ENCODE assay signal across 17 cellular contexts in the genomic region with DNA sequence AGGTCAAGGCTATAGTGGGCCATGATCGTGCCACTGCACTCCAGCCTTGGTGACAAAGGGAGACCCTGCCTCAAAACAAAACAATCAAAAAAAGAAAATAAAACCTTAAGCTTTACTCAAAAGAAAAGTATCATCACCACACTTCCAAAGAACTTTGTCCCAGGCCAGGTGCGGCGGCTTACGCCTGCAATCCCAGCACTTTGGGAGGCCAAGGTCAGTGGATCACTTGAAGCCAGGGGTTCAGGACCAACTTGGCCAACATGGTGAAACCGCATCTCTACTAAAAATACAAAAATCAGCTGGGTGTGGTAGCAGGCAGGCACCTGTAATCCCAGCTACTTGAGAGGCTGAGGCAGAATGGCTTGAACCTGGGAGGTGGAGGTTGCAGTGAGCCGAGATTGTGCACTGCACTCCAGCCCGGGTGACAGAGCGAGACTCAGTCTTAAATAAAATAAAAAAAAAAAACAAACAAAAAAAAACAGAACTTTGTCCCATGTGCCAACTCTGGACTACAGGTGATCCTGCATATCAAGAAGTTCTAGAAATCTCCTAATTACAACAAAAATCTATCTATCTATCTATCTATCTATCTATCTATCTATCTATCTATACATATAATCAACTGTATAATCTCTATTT.
"Had no signal": no experiment of that assay in that cellular context is flagged by ENCODE, and none has a peak within 500 bp of the region (broad histone marks: within the 10 kb centered on the region; RNA-seq: fewer than 3 reads in every experiment).

No MANE protein-coding gene starts in this region.

- H3K27ac ChIP-seq: coronary artery, dorsolateral prefrontal cortex, esophagus muscularis mucosa, foreskin keratinocyte, gastroesophageal sphincter, heart left ventricle, left ventricle myocardium inferior, lower lobe of right lung had no signal

- H3K9me3 ChIP-seq: esophagus muscularis mucosa, gastroesophageal sphincter, heart left ventricle, left ventricle myocardium inferior, lower lobe of right lung, mucosa of descending colon had no signal

- H3K9me3 Mint-ChIP-seq: mesothelial cell of epicardium had no signal

- H3K27me3 ChIP-seq: dorsolateral prefrontal cortex, esophagus muscularis mucosa, foreskin keratinocyte, gastroesophageal sphincter, heart left ventricle had no signal

- H3K4me3 Mint-ChIP-seq: mesothelial cell of epicardium had no signal

- H3K36me3 ChIP-seq: esophagus muscularis mucosa, gastroesophageal sphincter, left ventricle myocardium inferior, lower lobe of right lung had no signal

- DNase-seq: cerebellar nuclear complex; dermis blood vessel endothelial cell; dorsolateral prefrontal cortex; effector CD4-positive, alpha-beta T cell; effector memory CD4-positive, alpha-beta T cell; foreskin keratinocyte; heart left ventricle; hippocampal formation; left cardiac atrium; left ventricle myocardium inferior; lower lobe of right lung; mesenchymal stem cell; mucosa of descending colon had no signal

- H3K4me3 ChIP-seq: coronary artery, dorsolateral prefrontal cortex, esophagus muscularis mucosa, gastroesophageal sphincter, heart left ventricle, left ventricle myocardium inferior, lower lobe of right lung, mucosa of descending colon had no signal

- ATAC-seq: foreskin keratinocyte, gastroesophageal sphincter, heart left ventricle, left cardiac atrium, lower lobe of right lung, mucosa of descending colon had no signal
